8 cellular contexts compared by ENCODE assay signal in genomic region chr2:43519711-43520221, GRCh38.
DNase-seq lines count a peak whose midpoint lies in the region; ATAC-seq and TF ChIP-seq lines count a peak whose summit lies in the region.

No MANE protein-coding gene starts in this region.

- H3K27ac ChIP-seq in Peyer's patch (peak overlapping the region; percentile 44 to 75 (median 60)), sigmoid colon (peak overlapping the region; percentile 63 to 83 (median 82)), OCI-LY7 (ENCODE audit: low read depth, low read length, poor library complexity, severe bottlenecking) (no peak overlapping the region)

- H3K36me3 ChIP-seq in Peyer's patch (no peaks in the 10 kb centered on the region), sigmoid colon (no peaks in the 10 kb centered on the region), OCI-LY7 (ENCODE audit: insufficient read depth, low read length) (peaks cover 8% of the 10 kb centered on the region; the same call in 1 of the 2 replicates)

- no peak overlapping the region for H3K4me3 ChIP-seq in Peyer's patch
- no peak overlapping the region for H3K4me3 ChIP-seq in fibroblast of mammary gland (ENCODE audit: control insufficient read depth, low read depth, low read length)
- no peak overlapping the region for H3K4me3 ChIP-seq in sigmoid colon
- no peak overlapping the region for H3K4me3 ChIP-seq in OCI-LY7 (ENCODE audit: low read depth, low read length, poor library complexity, severe bottlenecking)

- CTCF ChIA-PET in OCI-LY7 (lab: Charles Lee; ENCODE audit: unreplicated experiment), result no interaction called here

- TF ChIP-seq CTCF in Peyer's patch (IDR thresholded peaks at IDR 0.05) (no peak), fibroblast of mammary gland (conservative IDR thresholded peaks at IDR 0.05; ENCODE audit: control insufficient read depth, insufficient read depth, low read depth, low read length) (no peak), sigmoid colon (IDR thresholded peaks at IDR 0.05) (no peak), OCI-LY7 (conservative IDR thresholded peaks at IDR 0.05; ENCODE audit: low read length) (no peak)

- no peaks in the 10 kb centered on the region; the same call in 1 of the 2 replicates for H4K20me1 ChIP-seq in OCI-LY7 (ENCODE audit: insufficient read depth, low read length)

- no peak overlapping the region for H3K4me2 ChIP-seq in OCI-LY7 (ENCODE audit: low read length)

- TF ChIP-seq POLR2A in Peyer's patch (IDR thresholded peaks at IDR 0.05) (no peak), sigmoid colon (IDR thresholded peaks at IDR 0.05) (no peak)

- intact Hi-C loops in sigmoid colon (cut with DNase I), result loop anchor here (10.0 kb wide), 1 partner anchor 175 kb away; no protein-coding TSS in a partner anchor
- intact Hi-C loops in OCI-LY7 (cut with micrococcal nuclease; ENCODE audit: unreplicated experiment), result no loop called here

- DNase-seq in GM03348 (ENCODE audit: low spot score) (peak; percentile 73), Peyer's patch (no peak), fibroblast of mammary gland (ENCODE audit: low read depth) (peak; percentile 95), sigmoid colon (no peak), COLO668 (lab: John Stamatoyannopoulos, UW; ENCODE audit: unreplicated experiment) (no peak), activated gamma-delta T cell (lab: John Stamatoyannopoulos, UW) (no peak), OCI-LY7 (ENCODE audit: low spot score) (no peak)

- H3K4me1 ChIP-seq in Peyer's patch (peaks cover 0 to 13% (median 0%) of the 10 kb centered on the region in 4 donors), sigmoid colon (peaks cover 0 to 67% (median 64%) of the 10 kb centered on the region in 4 donors), OCI-LY7 (ENCODE audit: insufficient read depth, low read length, poor library complexity, severe bottlenecking) (no peaks in the 10 kb centered on the region)

- BruUV-seq in OCI-LY7 (replicated peaks; lab: Mats Ljungman, UMichigan), result no TSS peak

- 24 to 58% methylated on average over 2 of the region's 2 CpGs for WGBS in sigmoid colon, 2 donors

- no peaks in the 10 kb centered on the region for H3K9me3 ChIP-seq in Peyer's patch
- no peaks in the 10 kb centered on the region for H3K9me3 ChIP-seq in sigmoid colon
- no peaks in the 10 kb centered on the region for H3K9me3 ChIP-seq in OCI-LY7 (ENCODE audit: low read length)

- no peak overlapping the region for H2AFZ ChIP-seq in OCI-LY7 (ENCODE audit: low read length)

- ATAC-seq in HG03097 (IDR thresholded peaks at IDR 0.05; ENCODE audit: low FRiP score, unreplicated experiment), result no peak

- no peaks in the 10 kb centered on the region for H3K79me2 ChIP-seq in OCI-LY7 (ENCODE audit: insufficient read depth, low read depth, low read length)

- POLR2A ChIA-PET in OCI-LY7 (lab: Charles Lee), result no interaction called here

- 0 out of 2 replicates have a peak, but pooled peaks cover 6% of the 10 kb centered on the region for H3K9me2 ChIP-seq in OCI-LY7 (ENCODE audit: insufficient read depth, low read length)

- H3K27me3 ChIP-seq in Peyer's patch (no peaks in the 10 kb centered on the region), sigmoid colon (no peaks in the 10 kb centered on the region)

- TF ChIP-seq EP300 in sigmoid colon (IDR thresholded peaks at IDR 0.05), result no peak

Comparison
In these comparisons a context has a peak if more than half of its experiments do, and no peak if none do; other contexts are left out.
1. DNase-seq: peak in GM03348 (single experiment) and fibroblast of mammary gland (single experiment); none in Peyer's patch (0 of 3), sigmoid colon (single experiment), COLO668 (single experiment), activated gamma-delta T cell (single experiment) and OCI-LY7 (single experiment).